ENCODE assay signal across 7 cellular contexts in genomic region chr3:20225769-20226168, GRCh38. TPM values are rescaled to one million over a fixed set of nuclear protein-coding genes. Genes with fewer than 3 reads are reported as not detected.
DNase-seq lines count a peak whose midpoint lies in the region; ATAC-seq, FAIRE-seq and TF ChIP-seq lines count a peak whose summit lies in the region.

No MANE protein-coding gene starts in this region.

- ATAC-seq in GM23338 (peak; percentile 73), HG02763 (IDR thresholded peaks at IDR 0.05; ENCODE audit: unreplicated experiment) (no peak), GM18511 (IDR thresholded peaks at IDR 0.05; ENCODE audit: unreplicated experiment) (no peak)

- H3K27ac Mint-ChIP-seq in GM23338, result no peak overlapping the region

- H3K27me3 Mint-ChIP-seq in GM23338 (ENCODE audit: insufficient read depth, low read depth, poor library complexity), result no peaks in the 10 kb centered on the region

- H4K8ac ChIP-seq in neuronal stem cell (ENCODE audit: low read depth, low read length), result no peak overlapping the region

- no peaks in the 10 kb centered on the region for H4K20me1 ChIP-seq in GM23338 (replicated peaks; ENCODE audit: insufficient read depth)

- peak; percentile 73 to 75 for TF ChIP-seq CTCF in GM23338 (conservative IDR thresholded peaks at IDR 0.05; ENCODE audit: low read depth in 2 of 2)

- no CpG with 5 or more reads among the region's 2 CpGs for WGBS in neuronal stem cell (ENCODE audit: extremely low coverage in 2 of 2, insufficient read length in 2 of 2, insufficient replicate concordance in 1 of 2), 2 donors

- no peaks in the 10 kb centered on the region for H3K9me3 ChIP-seq in neuronal stem cell (replicated peaks in 1 of 2; ENCODE audit: control insufficient read depth in 2 of 2, insufficient read depth in 1 of 2, low read depth in 1 of 2, low read length in 2 of 2)

- no peaks in the 10 kb centered on the region for H3K36me3 ChIP-seq in GM23338 (ENCODE audit: insufficient read depth)
- H3K36me3 ChIP-seq in neuronal stem cell (replicated peaks in 1 of 2; ENCODE audit: control insufficient read depth in 2 of 2, insufficient read depth in 2 of 2, low read length in 2 of 2), result no peaks in the 10 kb centered on the region

- DNase-seq in GM23338 (ENCODE audit: low spot score) (peak; percentile 79), NCI-H2171 treated with DMSO at 0.1 percent for 48 hours (lab: John Stamatoyannopoulos, UW) (peak; percentile 60), dedifferentiated amniotic fluid mesenchymal stem cell (ENCODE audit: extremely low spot score) (peak; percentile 68), neuronal stem cell (ENCODE audit: low spot score) (peak; percentile 26), GM19239 (ENCODE audit: insufficient read length, low spot score) (no peak)

- H3K4me3 ChIP-seq in GM23338 (no peak overlapping the region), neuronal stem cell (ENCODE audit: low read length in 2 of 2) (no peak overlapping the region)

- H3K79me2 ChIP-seq in GM23338 (replicated peaks; ENCODE audit: insufficient read depth), result no peaks in the 10 kb centered on the region

- H3F3A ChIP-seq in GM23338 (replicated peaks; ENCODE audit: low read depth), result no peaks in the 10 kb centered on the region

- H2BK5ac ChIP-seq in neuronal stem cell (ENCODE audit: low read length), result no peak overlapping the region

- H3K14ac ChIP-seq in neuronal stem cell (ENCODE audit: low read length), result no peak overlapping the region

- no peak overlapping the region for H3K4me3 Mint-ChIP-seq in GM23338

- H3K4me1 ChIP-seq in GM23338 (ENCODE audit: insufficient read depth), result peaks cover 12% of the 10 kb centered on the region
- H3K4me1 ChIP-seq in neuronal stem cell (ENCODE audit: control insufficient read depth in 2 of 2, insufficient read depth in 1 of 2, low read depth in 1 of 2, low read length in 2 of 2), result peaks cover 6 to 9% of the 10 kb centered on the region in 2 donors

- no peaks in the 10 kb centered on the region for H3K79me1 ChIP-seq in neuronal stem cell (ENCODE audit: low read depth, low read length)

- no peak overlapping the region for H3K27ac ChIP-seq in GM23338 (ENCODE audit: low read depth)
- no peak overlapping the region for H3K27ac ChIP-seq in neuronal stem cell (replicated peaks; ENCODE audit: low read length)

- H3K36me3 Mint-ChIP-seq in GM23338 (ENCODE audit: low read depth), result no peaks in the 10 kb centered on the region

- H2AFZ ChIP-seq in GM23338 (no peak overlapping the region), neuronal stem cell (ENCODE audit: low read length) (no peak overlapping the region)

- H4K91ac ChIP-seq in neuronal stem cell (ENCODE audit: low read depth, low read length, poor library complexity), result no peak overlapping the region

- H2BK12ac ChIP-seq in neuronal stem cell (ENCODE audit: low read length), result no peak overlapping the region

- peaks cover 13% of the 10 kb centered on the region for H3K4me1 Mint-ChIP-seq in GM23338

- H3K4me2 ChIP-seq in GM23338 (no peak overlapping the region), neuronal stem cell (ENCODE audit: insufficient read depth, low read length, poor library complexity, severe bottlenecking) (no peak overlapping the region)

- H3K4ac ChIP-seq in neuronal stem cell (ENCODE audit: low read length), result no peak overlapping the region

- no peak overlapping the region for H2BK15ac ChIP-seq in neuronal stem cell (ENCODE audit: low read length)

- H3K18ac ChIP-seq in neuronal stem cell (ENCODE audit: low read length), result no peak overlapping the region

- no peak overlapping the region for H2BK120ac ChIP-seq in neuronal stem cell (ENCODE audit: low read depth, low read length)

- H2AK5ac ChIP-seq in neuronal stem cell (ENCODE audit: low read depth, low read length), result no peak overlapping the region

- H3K27me3 ChIP-seq in GM23338 (ENCODE audit: insufficient read depth) (no peaks in the 10 kb centered on the region), neuronal stem cell (ENCODE audit: control insufficient read depth in 3 of 3, insufficient read depth in 3 of 3, low read depth in 1 of 3, low read length in 3 of 3) (peaks cover 0 to 11% (median 0%) of the 10 kb centered on the region in 3 experiments)

- FAIRE-seq in GM19239 (lab: Jason Lieb, UNC), result no peak

- no peaks in the 10 kb centered on the region for H3K9me2 ChIP-seq in GM23338 (ENCODE audit: insufficient read depth)

- no peak overlapping the region for H3K9ac ChIP-seq in neuronal stem cell (ENCODE audit: low read depth, low read length, poor library complexity)

- H3K23ac ChIP-seq in neuronal stem cell (ENCODE audit: low read depth, low read length, poor library complexity), result no peak overlapping the region

- H3K9me3 Mint-ChIP-seq in GM23338, result no peaks in the 10 kb centered on the region

TF ChIP-seq in GM23338, 12 proteins besides CTCF, POLR2A, EP300 and RAD21 (continues in another document):
- TF ChIP-seq NANOG (IDR thresholded peaks at IDR 0.05; ENCODE audit: borderline replicate concordance) (no peak), REST (IDR thresholded peaks at IDR 0.05; ENCODE audit: unreplicated experiment) (no peak), ZNF114 (CRISPR knock-in tag; IDR thresholded peaks at IDR 0.05) (no peak), EZH2phosphoT487 (IDR thresholded peaks at IDR 0.05; ENCODE audit: unreplicated experiment) (no peak), STAT1 (IDR thresholded peaks at IDR 0.05; ENCODE audit: unreplicated experiment) (no peak), EZH2 (IDR thresholded peaks at IDR 0.05; ENCODE audit: low read depth, unreplicated experiment) (no peak), CREB1 (CRISPR knock-in tag; IDR thresholded peaks at IDR 0.05; ENCODE audit: low read depth) (no peak), JUNB (IDR thresholded peaks at IDR 0.05; ENCODE audit: unreplicated experiment) (no peak)

RNA-seq across cellular contexts. Expression of gene SGO1, which starts 39.8 kb away (rescaled TPM):
- 31.8 and 33.0 TPM in 2 replicates for total RNA-seq in GM23338 (2014; rRNA removed; shearing (Covaris generic))
- 95.0 and 128 TPM in 2 replicates for polyA plus RNA-seq in GM23338 (2016; fragmentation: Nextera tagmentation; extraction: Ambion mirVana)
- 43.7 TPM for polyA plus RNA-seq in neuronal stem cell (2013, experiment 1 of 2)
- 47.1 TPM for polyA plus RNA-seq in neuronal stem cell (2013, experiment 2 of 2)
